Comparison of ENCODE assay signal across 20 cellular contexts in genomic region chr10:70321897-70322890, GRCh38. TPM values are rescaled to one million over a fixed set of nuclear protein-coding genes. Genes with fewer than 3 reads are reported as not detected.
DNase-seq lines count a peak whose midpoint lies in the region; ATAC-seq and TF ChIP-seq lines count a peak whose summit lies in the region.
"Had no signal": no experiment of that assay in that cellular context is flagged by ENCODE, and none has a peak within 500 bp of the region (broad histone marks: within the 10 kb centered on the region; RNA-seq: fewer than 3 reads in every experiment).

No MANE protein-coding gene starts in this region.

- H3K9me2 ChIP-seq in Karpas-422 (replicated peaks; ENCODE audit: insufficient read depth, low read length): no peaks in the 10 kb centered on the region

- H3K4me3 Mint-ChIP-seq in T-helper 2 cell treated with Interferon-gamma antibody and Interleukin-4, amounts not matched to agents 5 μg/mL and 100 μg/mL, for 36 hours: no peak overlapping the region
- H3K4me3 Mint-ChIP-seq in nephron progenitor cell: no peak overlapping the region
- H3K4me3 Mint-ChIP-seq: activated naive CD4-positive, alpha-beta T cell treated with anti-CD3 and anti-CD28 coated beads for 36 hours; activated T-cell treated with anti-CD3 and anti-CD28 coated beads, Interleukin-2, amount 50 U/mL, for 24 hours had no signal

- peak overlapping the region; percentile 71 for H3K9ac ChIP-seq in Karpas-422 (ENCODE audit: low read length)

- no peak for ATAC-seq in HG02884 (IDR thresholded peaks at IDR 0.05; ENCODE audit: unreplicated experiment)
- ATAC-seq: left colon had no signal

- no peaks in the 10 kb centered on the region for H3K27me3 ChIP-seq in Karpas-422 (ENCODE audit: low read length)
- H3K27me3 ChIP-seq: upper lobe of left lung had no signal

- no peaks in the 10 kb centered on the region for H3K9me3 ChIP-seq in Karpas-422 (ENCODE audit: low read length)
- H3K9me3 ChIP-seq: HAP-1, upper lobe of left lung had no signal

- H3K27ac ChIP-seq in Karpas-422 (ENCODE audit: low read length): peak overlapping the region; percentile 96
- H3K27ac ChIP-seq in coronary artery: no peak overlapping the region
- H3K27ac ChIP-seq: 22Rv1, upper lobe of left lung had no signal

- H3K4me3 ChIP-seq in Karpas-422 (ENCODE audit: low read length) (no peak overlapping the region; the same call in 1 of the 2 replicates), coronary artery (no peak overlapping the region)
- H3K4me3 ChIP-seq: HAP-1, upper lobe of left lung had no signal

- no peak for DNase-seq in T-helper 2 cell treated with Interferon-gamma antibody and Interleukin-4, amounts not matched to agents 5 μg/mL and 100 μg/mL, for 36 hours (ENCODE audit: low spot score)
- DNase-seq in T-helper 2 cell: no peak
- DNase-seq in Karpas-422: no peak
- peak; percentile 59 for DNase-seq in coronary artery (ENCODE audit: low spot score)
- no peak for DNase-seq in nephron progenitor cell
- no peak for DNase-seq in SK-N-DZ (ENCODE audit: low spot score)
- no peak for DNase-seq in nucleus accumbens (lab: John Stamatoyannopoulos, UW)
- DNase-seq: activated CD4-positive, alpha-beta T cell treated with anti-CD3 and anti-CD28 coated beads, Interleukin-2, amount 50 U/mL, for 48 hours; activated naive CD4-positive, alpha-beta T cell treated with anti-CD3 and anti-CD28 coated beads for 36 hours; AML-193; left colon; NCI-H1105 treated with DMSO at 0.1 percent for 48 hours; NCI-H2107; NCI-H526 treated with DMSO at 0.1 percent for 48 hours; SHP77; upper lobe of left lung had no signal

- no peak overlapping the region for H2AFZ ChIP-seq in Karpas-422 (ENCODE audit: low read length)

- H3K27me3 Mint-ChIP-seq in T-helper 2 cell treated with Interferon-gamma antibody and Interleukin-4, amounts not matched to agents 5 μg/mL and 100 μg/mL, for 36 hours (ENCODE audit: low read depth): no peaks in the 10 kb centered on the region
- peaks cover 2% of the 10 kb centered on the region for H3K27me3 Mint-ChIP-seq in nephron progenitor cell (ENCODE audit: low read depth, poor library complexity)
- H3K27me3 Mint-ChIP-seq: activated T-cell treated with anti-CD3 and anti-CD28 coated beads, Interleukin-2, amount 50 U/mL, for 24 hours had no signal

- no peaks in the 10 kb centered on the region for H3K36me3 Mint-ChIP-seq in T-helper 2 cell treated with Interferon-gamma antibody and Interleukin-4, amounts not matched to agents 5 μg/mL and 100 μg/mL, for 36 hours (ENCODE audit: low read depth)
- H3K36me3 Mint-ChIP-seq in nephron progenitor cell (ENCODE audit: low read depth): no peaks in the 10 kb centered on the region

- peak overlapping the region; percentile 53 for H3K4me2 ChIP-seq in Karpas-422 (ENCODE audit: low read depth, low read length, poor library complexity, severe bottlenecking)

- H3K4me1 Mint-ChIP-seq in T-helper 2 cell treated with Interferon-gamma antibody and Interleukin-4, amounts not matched to agents 5 μg/mL and 100 μg/mL, for 36 hours (ENCODE audit: low read depth): peaks cover 9% of the 10 kb centered on the region
- H3K4me1 Mint-ChIP-seq in nephron progenitor cell: peaks cover 47% of the 10 kb centered on the region

- H3K9me3 Mint-ChIP-seq in T-helper 2 cell treated with Interferon-gamma antibody and Interleukin-4, amounts not matched to agents 5 μg/mL and 100 μg/mL, for 36 hours: no peaks in the 10 kb centered on the region
- no peaks in the 10 kb centered on the region for H3K9me3 Mint-ChIP-seq in nephron progenitor cell
- H3K9me3 Mint-ChIP-seq: activated naive CD4-positive, alpha-beta T cell treated with anti-CD3 and anti-CD28 coated beads for 36 hours; activated T-cell treated with anti-CD3 and anti-CD28 coated beads, Interleukin-2, amount 50 U/mL, for 24 hours had no signal

- H3K79me2 ChIP-seq in Karpas-422 (ENCODE audit: low read length): no peaks in the 10 kb centered on the region

- TF ChIP-seq CTCF in coronary artery (IDR thresholded peaks at IDR 0.05): no peak
- TF ChIP-seq CTCF in nephron progenitor cell (IDR thresholded peaks at IDR 0.05): no peak

- H3K27ac Mint-ChIP-seq in T-helper 2 cell treated with Interferon-gamma antibody and Interleukin-4, amounts not matched to agents 5 μg/mL and 100 μg/mL, for 36 hours: peak overlapping the region; percentile 74
- H3K27ac Mint-ChIP-seq in nephron progenitor cell: peak overlapping the region; percentile 50
- H3K27ac Mint-ChIP-seq: activated naive CD4-positive, alpha-beta T cell treated with anti-CD3 and anti-CD28 coated beads for 36 hours had no signal

- no peaks in the 10 kb centered on the region for H3K36me3 ChIP-seq in Karpas-422 (ENCODE audit: insufficient read depth, low read length)
- H3K36me3 ChIP-seq: HAP-1, upper lobe of left lung had no signal

- peaks cover 93% of the 10 kb centered on the region for H3K4me1 ChIP-seq in Karpas-422 (ENCODE audit: low read length)
- H3K4me1 ChIP-seq: HAP-1 had no signal

- no peaks in the 10 kb centered on the region for H4K20me1 ChIP-seq in Karpas-422 (ENCODE audit: insufficient read depth, low read depth, low read length)

RNA-seq across cellular contexts. Expression of gene NPFFR1, which starts 38.4 kb away (rescaled TPM):
- total RNA-seq in Karpas-422 (2014; rRNA removed; shearing (Covaris generic); ENCODE audit: low replicate concordance): not detected in 2 replicates
- polyA plus RNA-seq in SK-N-DZ (2014; cell fraction: cytosol; rRNA removed): not detected in 2 replicates
- polyA plus RNA-seq in SK-N-DZ (2014; cell fraction: nucleus; rRNA removed): not detected in 2 replicates
- total RNA-seq: activated naive CD4-positive, alpha-beta T cell treated with anti-CD3 and anti-CD28 coated beads for 36 hours had no signal
